In the genomic region with DNA sequence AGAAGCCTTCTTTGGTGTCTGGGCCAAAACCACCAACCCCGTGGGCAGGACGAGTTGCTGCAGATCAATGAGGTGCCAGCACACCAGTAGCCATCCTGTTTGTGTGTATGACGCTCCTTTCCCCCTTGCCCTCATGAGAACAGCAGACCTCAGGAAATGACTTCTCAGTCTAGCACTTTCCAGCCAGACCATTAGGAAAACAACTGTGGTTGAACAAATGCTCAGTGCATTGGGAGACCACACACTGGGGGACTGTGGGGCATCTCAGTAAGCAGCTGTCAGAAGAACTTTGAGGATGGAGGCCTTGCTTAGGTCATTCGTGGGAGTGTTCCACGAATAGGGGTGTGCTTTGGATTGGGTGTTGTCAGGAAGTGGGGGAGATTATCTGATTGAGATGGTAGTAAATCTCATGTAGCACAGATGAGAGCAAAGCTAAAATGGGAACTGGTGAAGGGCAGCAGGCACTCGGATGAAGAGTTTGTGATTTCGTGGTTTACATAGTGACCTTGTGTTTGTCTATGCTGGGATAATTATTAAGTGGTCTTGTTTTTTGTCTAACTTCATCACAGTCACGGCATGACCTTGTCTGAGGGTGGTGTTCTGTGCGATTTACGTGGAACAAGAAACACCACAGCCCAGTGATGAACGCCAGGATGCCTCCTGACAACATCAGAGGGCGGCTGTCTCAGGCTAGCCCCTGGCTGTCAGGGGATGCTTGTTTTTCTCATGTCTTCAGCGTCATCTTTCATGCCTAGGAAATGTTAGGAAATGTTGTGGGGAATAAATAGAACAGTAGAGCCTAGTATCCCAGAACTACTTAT, we compare ENCODE assay signal across 8 cellular contexts.
DNase-seq lines count a peak whose midpoint lies in the region; ATAC-seq and TF ChIP-seq lines count a peak whose summit lies in the region.

No MANE protein-coding gene starts in this region.

- H2AFZ ChIP-seq in GM23338, result no peak overlapping the region

- 0 out of 2 replicates have a peak overlapping the region, but pooled peaks have one; percentile 26 for H3K27ac ChIP-seq in GM23338 (ENCODE audit: low read depth)

- H3K79me2 ChIP-seq in GM23338 (replicated peaks; ENCODE audit: insufficient read depth), result no peaks in the 10 kb centered on the region

- ATAC-seq in GM23338, result no peak
- ATAC-seq in GM21390 (IDR thresholded peaks at IDR 0.05; ENCODE audit: unreplicated experiment), result no peak
- no peak for ATAC-seq in HG03196 (IDR thresholded peaks at IDR 0.05; ENCODE audit: unreplicated experiment)

- intact Hi-C loops in activated CD4-positive, alpha-beta T cell treated with anti-CD3 and anti-CD28 coated beads, Interleukin-2, amount 10 ng/mL, durations not matched to agents 24 days and 14 days (cut with micrococcal nuclease), result loop anchor here (5.0 kb wide), 1 partner anchor 68 kb away; the partner anchor contains the start of gene USP46

- in situ Hi-C loops in HAP-1 (cut with MboI; ENCODE audit: low sequenced_read_pairs), result no loop called here

- H3K4me3 Mint-ChIP-seq in GM23338, result no peak overlapping the region
- no peak overlapping the region for H3K4me3 Mint-ChIP-seq in activated CD4-positive, alpha-beta T cell treated with anti-CD3 and anti-CD28 coated beads, Interleukin-2, amount 10 ng/mL, durations not matched to agents 24 days and 14 days
- no peak overlapping the region for H3K4me3 Mint-ChIP-seq in endothelial cell (ENCODE audit: unreplicated experiment)
- no peak overlapping the region for H3K4me3 Mint-ChIP-seq in progenitor cell of endocrine pancreas (ENCODE audit: low read depth)

- H3K27ac Mint-ChIP-seq in GM23338 (no peak overlapping the region), endothelial cell (ENCODE audit: unreplicated experiment) (peak overlapping the region; percentile 2), progenitor cell of endocrine pancreas (peak overlapping the region; percentile 54)
- H3K27ac Mint-ChIP-seq in activated CD4-positive, alpha-beta T cell treated with anti-CD3 and anti-CD28 coated beads, Interleukin-2, amount 10 ng/mL, durations not matched to agents 24 days and 14 days, result peak overlapping the region; percentile 2

- no peaks in the 10 kb centered on the region; the same call in 2 of the 3 replicates for H3K9me3 Mint-ChIP-seq in GM23338
- no peaks in the 10 kb centered on the region for H3K9me3 Mint-ChIP-seq in activated CD4-positive, alpha-beta T cell treated with anti-CD3 and anti-CD28 coated beads, Interleukin-2, amount 10 ng/mL, durations not matched to agents 24 days and 14 days
- H3K9me3 Mint-ChIP-seq in endothelial cell (ENCODE audit: unreplicated experiment), result no peaks in the 10 kb centered on the region
- H3K9me3 Mint-ChIP-seq in progenitor cell of endocrine pancreas (ENCODE audit: low read depth), result no peaks in the 10 kb centered on the region

- H3K27me3 Mint-ChIP-seq in GM23338 (ENCODE audit: insufficient read depth, low read depth, poor library complexity) (peaks cover 7% of the 10 kb centered on the region), endothelial cell (ENCODE audit: unreplicated experiment) (peaks cover 2% of the 10 kb centered on the region), progenitor cell of endocrine pancreas (no peaks in the 10 kb centered on the region)
- peaks cover 6% of the 10 kb centered on the region for H3K27me3 Mint-ChIP-seq in activated CD4-positive, alpha-beta T cell treated with anti-CD3 and anti-CD28 coated beads, Interleukin-2, amount 10 ng/mL, durations not matched to agents 24 days and 14 days

- no peak overlapping the region for H3K4me3 ChIP-seq in GM23338
- H3K4me3 ChIP-seq in HAP-1, result no peak overlapping the region

- H3K36me3 Mint-ChIP-seq in GM23338 (ENCODE audit: low read depth) (peaks cover 18% of the 10 kb centered on the region), endothelial cell (ENCODE audit: low read depth, unreplicated experiment) (peaks cover 5% of the 10 kb centered on the region), progenitor cell of endocrine pancreas (ENCODE audit: insufficient read depth) (peaks cover 7% of the 10 kb centered on the region)
- H3K36me3 Mint-ChIP-seq in activated CD4-positive, alpha-beta T cell treated with anti-CD3 and anti-CD28 coated beads, Interleukin-2, amount 10 ng/mL, durations not matched to agents 24 days and 14 days (ENCODE audit: low read depth), result peaks cover 4% of the 10 kb centered on the region

- TF ChIP-seq CTCF in GM23338 (conservative IDR thresholded peaks at IDR 0.05; ENCODE audit: low read depth in 2 of 2) (no peak), endothelial cell (IDR thresholded peaks at IDR 0.05; ENCODE audit: unreplicated experiment) (no peak), progenitor cell of endocrine pancreas (IDR thresholded peaks at IDR 0.05; ENCODE audit: unreplicated experiment) (no peak)

- H3K36me3 ChIP-seq in GM23338 (ENCODE audit: insufficient read depth), result no peaks in the 10 kb centered on the region
- peaks cover 4% of the 10 kb centered on the region; the same call in 1 of the 2 replicates for H3K36me3 ChIP-seq in HAP-1 (replicated peaks)

- no peak overlapping the region for H3K4me2 ChIP-seq in GM23338

- H4K20me1 ChIP-seq in GM23338 (replicated peaks; ENCODE audit: insufficient read depth), result no peaks in the 10 kb centered on the region

- no peaks in the 10 kb centered on the region for H3K9me2 ChIP-seq in GM23338 (ENCODE audit: insufficient read depth)

- DNase-seq in GM23338 (ENCODE audit: low spot score) (no peak), endothelial cell (ENCODE audit: low spot score) (no peak), progenitor cell of endocrine pancreas (ENCODE audit: low spot score, unreplicated experiment) (no peak), HAP-1 (ENCODE audit: low spot score in 2 of 2) (no peak), iPS-NIHi11 (ENCODE audit: low spot score) (no peak)
- DNase-seq in activated CD4-positive, alpha-beta T cell treated with anti-CD3 and anti-CD28 coated beads, Interleukin-2, amount 10 ng/mL, durations not matched to agents 24 days and 14 days, result peak; percentile 66

- no peaks in the 10 kb centered on the region for H3K9me3 ChIP-seq in HAP-1

- H3F3A ChIP-seq in GM23338 (replicated peaks; ENCODE audit: low read depth), result no peaks in the 10 kb centered on the region

- H3K27me3 ChIP-seq in GM23338 (ENCODE audit: insufficient read depth), result no peaks in the 10 kb centered on the region
- H3K27me3 ChIP-seq in HAP-1 (ENCODE audit: low read depth), result no peaks in the 10 kb centered on the region

- H3K4me1 Mint-ChIP-seq in GM23338 (peaks cover 27% of the 10 kb centered on the region), endothelial cell (ENCODE audit: unreplicated experiment) (peaks cover 7% of the 10 kb centered on the region), progenitor cell of endocrine pancreas (ENCODE audit: low read depth) (peaks cover 11% of the 10 kb centered on the region)
- peaks cover 18% of the 10 kb centered on the region for H3K4me1 Mint-ChIP-seq in activated CD4-positive, alpha-beta T cell treated with anti-CD3 and anti-CD28 coated beads, Interleukin-2, amount 10 ng/mL, durations not matched to agents 24 days and 14 days

- H3K4me1 ChIP-seq in GM23338 (ENCODE audit: insufficient read depth) (peaks cover 18% of the 10 kb centered on the region), HAP-1 (peaks cover 11% of the 10 kb centered on the region)

TF ChIP-seq in GM23338, 12 proteins besides CTCF, POLR2A, EP300 and RAD21:
- TF ChIP-seq ZNF114 (CRISPR knock-in tag; IDR thresholded peaks at IDR 0.05) (no peak), STAT1 (IDR thresholded peaks at IDR 0.05; ENCODE audit: unreplicated experiment) (no peak), ZNF331 (CRISPR knock-in tag; IDR thresholded peaks at IDR 0.05; ENCODE audit: low read depth) (no peak), EZH2 (IDR thresholded peaks at IDR 0.05; ENCODE audit: low read depth, unreplicated experiment) (no peak)
- TF ChIP-seq, protein P1, sequence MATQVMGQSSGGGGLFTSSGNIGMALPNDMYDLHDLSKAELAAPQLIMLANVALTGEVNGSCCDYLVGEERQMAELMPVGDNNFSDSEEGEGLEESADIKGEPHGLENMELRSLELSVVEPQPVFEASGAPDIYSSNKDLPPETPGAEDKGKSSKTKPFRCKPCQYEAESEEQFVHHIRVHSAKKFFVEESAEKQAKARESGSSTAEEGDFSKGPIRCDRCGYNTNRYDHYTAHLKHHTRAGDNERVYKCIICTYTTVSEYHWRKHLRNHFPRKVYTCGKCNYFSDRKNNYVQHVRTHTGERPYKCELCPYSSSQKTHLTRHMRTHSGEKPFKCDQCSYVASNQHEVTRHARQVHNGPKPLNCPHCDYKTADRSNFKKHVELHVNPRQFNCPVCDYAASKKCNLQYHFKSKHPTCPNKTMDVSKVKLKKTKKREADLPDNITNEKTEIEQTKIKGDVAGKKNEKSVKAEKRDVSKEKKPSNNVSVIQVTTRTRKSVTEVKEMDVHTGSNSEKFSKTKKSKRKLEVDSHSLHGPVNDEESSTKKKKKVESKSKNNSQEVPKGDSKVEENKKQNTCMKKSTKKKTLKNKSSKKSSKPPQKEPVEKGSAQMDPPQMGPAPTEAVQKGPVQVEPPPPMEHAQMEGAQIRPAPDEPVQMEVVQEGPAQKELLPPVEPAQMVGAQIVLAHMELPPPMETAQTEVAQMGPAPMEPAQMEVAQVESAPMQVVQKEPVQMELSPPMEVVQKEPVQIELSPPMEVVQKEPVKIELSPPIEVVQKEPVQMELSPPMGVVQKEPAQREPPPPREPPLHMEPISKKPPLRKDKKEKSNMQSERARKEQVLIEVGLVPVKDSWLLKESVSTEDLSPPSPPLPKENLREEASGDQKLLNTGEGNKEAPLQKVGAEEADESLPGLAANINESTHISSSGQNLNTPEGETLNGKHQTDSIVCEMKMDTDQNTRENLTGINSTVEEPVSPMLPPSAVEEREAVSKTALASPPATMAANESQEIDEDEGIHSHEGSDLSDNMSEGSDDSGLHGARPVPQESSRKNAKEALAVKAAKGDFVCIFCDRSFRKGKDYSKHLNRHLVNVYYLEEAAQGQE (IDR thresholded peaks at IDR 0.05; ENCODE audit: unreplicated experiment), result no peak
TF ChIP-seq in GM23338: peak in this region for 0.
